8 cellular contexts compared by ENCODE assay signal in genomic region chr20:22851679-22852346, GRCh38.
DNase-seq lines count a peak whose midpoint lies in the region; ATAC-seq, FAIRE-seq and TF ChIP-seq lines count a peak whose summit lies in the region.
"Not testable (repeated sequence)": the region's sequence is repeated elsewhere in the genome, so short reads cannot be mapped to it uniquely, and the experiment has no call there.

No MANE protein-coding gene starts in this region.

- H2AFZ ChIP-seq in PC-3 (ENCODE audit: low read length); keratinocyte (ENCODE audit: control insufficient read depth, low read length); trophoblast cell (ENCODE audit: insufficient read depth, low read length, poor library complexity): not testable (repeated sequence)

- WGBS in esophagus muscularis mucosa = 23% methylated on average over 3 of the region's 3 CpGs
- WGBS in trophoblast cell (ENCODE audit: extremely low coverage, insufficient coverage, insufficient read length) = no CpG with 5 or more reads among the region's 3 CpGs

- not testable (repeated sequence) for H3K4me3 ChIP-seq in A673 (ENCODE audit: low read depth, low read length, poor library complexity, severe bottlenecking); GM12864 (ENCODE audit: low read depth, low read length); PC-3 (ENCODE audit: low read length); esophagus muscularis mucosa; keratinocyte (ENCODE audit: control insufficient read depth in 2 of 3, extremely low read depth in 1 of 3, insufficient read depth in 2 of 3, low read depth in 1 of 3, low read length in 3 of 3); trophoblast cell (ENCODE audit: low read depth, low read length)

- H3K23ac ChIP-seq in trophoblast cell (ENCODE audit: low read length) = not testable (repeated sequence)

- H3K79me1 ChIP-seq in trophoblast cell (ENCODE audit: low read length) = not testable (repeated sequence)

- not testable (repeated sequence) for H4K8ac ChIP-seq in trophoblast cell (ENCODE audit: low read depth, low read length)

- not testable (repeated sequence) for H4K91ac ChIP-seq in trophoblast cell (ENCODE audit: low read depth, low read length)

- H3K9ac ChIP-seq in PC-3 (ENCODE audit: low read length); keratinocyte (ENCODE audit: control insufficient read depth, extremely low read depth, insufficient read depth, low read length); trophoblast cell (ENCODE audit: low read length): not testable (repeated sequence)

- DNase-seq in A673 (ENCODE audit: low spot score) = peak; percentile 17
- DNase-seq in GM12864 (ENCODE audit: low read depth); esophagus muscularis mucosa (ENCODE audit: extremely low spot score); keratinocyte (ENCODE audit: low read depth, low spot score): not testable (repeated sequence)
- peak; percentile 15 to 18 for DNase-seq in Kasumi-1 (lab: John Stamatoyannopoulos, UW)
- peak; percentile 84 for DNase-seq in PC-3
- DNase-seq in amniotic epithelial cell (ENCODE audit: low read depth) = peak; percentile 67
- DNase-seq in trophoblast cell = peak; percentile 40 to 61

- not testable (repeated sequence) for H2BK120ac ChIP-seq in trophoblast cell (ENCODE audit: insufficient read depth, low read length, poor library complexity)

- TF ChIP-seq CTCF in A673 (conservative IDR thresholded peaks at IDR 0.05; ENCODE audit: low read depth, low read length) (peak; percentile 46), GM12864 (IDR thresholded peaks at IDR 0.05; ENCODE audit: low read depth, low read length, missing control alignments) (peak; percentile 76), PC-3 (conservative IDR thresholded peaks at IDR 0.05; ENCODE audit: low read depth, low read length) (peak; percentile 74), esophagus muscularis mucosa (IDR thresholded peaks at IDR 0.05) (peak in 2 of 3 experiments; percentile 14 to 49), keratinocyte (optimal IDR thresholded peaks at IDR 0.05 in 1 of 3, IDR thresholded peaks at IDR 0.05 in 1 of 3, conservative IDR thresholded peaks at IDR 0.05 in 1 of 3; ENCODE audit: extremely low read depth in 1 of 3, insufficient read depth in 2 of 3, low read length in 3 of 3) (peak; percentile 54 to 69 (median 61))

- H3K9me1 ChIP-seq in keratinocyte (ENCODE audit: control insufficient read depth, extremely low read depth, insufficient read depth, low read length) = not testable (repeated sequence)

- not testable (repeated sequence) for H3K18ac ChIP-seq in trophoblast cell (ENCODE audit: low read length)

- not testable (repeated sequence) for H2AK5ac ChIP-seq in trophoblast cell (ENCODE audit: low read length)

- not testable (repeated sequence) for H3K14ac ChIP-seq in trophoblast cell (ENCODE audit: low read length)

- not testable (repeated sequence) for H3K4me1 ChIP-seq in A673 (ENCODE audit: insufficient read depth, low read length, poor library complexity, severe bottlenecking); PC-3 (ENCODE audit: insufficient read depth, low read length); esophagus muscularis mucosa; keratinocyte (ENCODE audit: control insufficient read depth, extremely low read depth, insufficient read depth, low read length); trophoblast cell (ENCODE audit: control insufficient read depth in 1 of 2, insufficient read depth in 2 of 2, low read length in 2 of 2)

- TF ChIP-seq POLR2A in esophagus muscularis mucosa (IDR thresholded peaks at IDR 0.05; ENCODE audit: low read depth) = not testable (repeated sequence)

- dilution Hi-C loops in keratinocyte (cut with MboI; ENCODE audit: extremely low pct_ligation_motif_present, low sequenced_read_pairs) = not testable (repeated sequence)

- H3K9me3 ChIP-seq in A673 (ENCODE audit: low read depth, low read length, poor library complexity, severe bottlenecking); PC-3 (ENCODE audit: low read length); keratinocyte (ENCODE audit: control insufficient read depth, low read depth, low read length); trophoblast cell (ENCODE audit: insufficient read depth, low read depth, low read length): not testable (repeated sequence)
- H3K9me3 ChIP-seq in esophagus muscularis mucosa = peaks cover 0 to 16% (median 10%) of the 10 kb centered on the region in 4 donors

- H3K9me2 ChIP-seq in PC-3 (replicated peaks; ENCODE audit: low read length) = not testable (repeated sequence)

- not testable (repeated sequence) for H3F3A ChIP-seq in PC-3 (ENCODE audit: low read length, unreplicated experiment)

- not testable (repeated sequence) for H2BK5ac ChIP-seq in trophoblast cell (ENCODE audit: low read depth, low read length, poor library complexity)

- not testable (repeated sequence) for H4K12ac ChIP-seq in trophoblast cell (ENCODE audit: low read depth, low read length)

- ATAC-seq in PC-3 = 0 out of 2 replicates have a peak, but pooled peaks have one; percentile 18

- intact Hi-C loops in A673 (cut with micrococcal nuclease; ENCODE audit: unreplicated experiment); PC-3 (cut with micrococcal nuclease); esophagus muscularis mucosa (cut with DNase I): not testable (repeated sequence)

- not testable (repeated sequence) for H3K79me2 ChIP-seq in PC-3 (ENCODE audit: low read length); keratinocyte (ENCODE audit: control insufficient read depth, insufficient read depth, low read length); trophoblast cell (ENCODE audit: control insufficient read depth, insufficient read depth, low read length, poor library complexity)

- H4K20me1 ChIP-seq in PC-3 (ENCODE audit: low read length); keratinocyte (ENCODE audit: control insufficient read depth, extremely low read depth, insufficient read depth, low read length): not testable (repeated sequence)

- H2BK12ac ChIP-seq in trophoblast cell (ENCODE audit: low read length) = not testable (repeated sequence)

- H3K27ac ChIP-seq in A673 (ENCODE audit: low read depth, low read length, poor library complexity, severe bottlenecking); PC-3 (ENCODE audit: low read length); esophagus muscularis mucosa (replicated peaks in 1 of 4); keratinocyte (ENCODE audit: control insufficient read depth, insufficient read depth, low read length); trophoblast cell (ENCODE audit: low read depth, low read length): not testable (repeated sequence)

- H3K27me3 ChIP-seq in A673 (replicated peaks; ENCODE audit: insufficient read depth, low read depth, low read length, poor library complexity); PC-3 (ENCODE audit: low read length); esophagus muscularis mucosa; keratinocyte (ENCODE audit: control insufficient read depth, extremely low read depth, insufficient read depth, low read length); trophoblast cell (ENCODE audit: insufficient read depth, low read length): not testable (repeated sequence)

- 0 out of 2 replicates have a peak overlapping the region, but pooled peaks have one; percentile 0 for H3K4me2 ChIP-seq in PC-3 (ENCODE audit: low read length)
- H3K4me2 ChIP-seq in keratinocyte (ENCODE audit: control insufficient read depth, extremely low read depth, insufficient read depth, low read depth, low read length); trophoblast cell (ENCODE audit: low read length): not testable (repeated sequence)

- FAIRE-seq in keratinocyte (lab: Jason Lieb, UNC) = not testable (repeated sequence)

- not testable (repeated sequence) for H3K36me3 ChIP-seq in A673 (ENCODE audit: insufficient read depth, low read length, poor library complexity, severe bottlenecking); PC-3 (ENCODE audit: low read depth, low read length); esophagus muscularis mucosa; keratinocyte (ENCODE audit: control insufficient read depth in 2 of 2, extremely low read depth in 1 of 2, insufficient read depth in 2 of 2, low read length in 2 of 2); trophoblast cell (ENCODE audit: control insufficient read depth in 1 of 2, insufficient read depth in 2 of 2, low read length in 2 of 2)

- not testable (repeated sequence) for BruUV-seq in A673 (replicated peaks; lab: Mats Ljungman, UMichigan); PC-3 (replicated peaks; lab: Mats Ljungman, UMichigan)

- H3K4ac ChIP-seq in trophoblast cell (ENCODE audit: low read depth, low read length) = not testable (repeated sequence)

- CTCF ChIA-PET in A673 (lab: Charles Lee) = interaction anchor here (0.6 kb wide), 1 partner anchor 33 kb away, joined by 4 read pairs; no protein-coding TSS in a partner anchor
- CTCF ChIA-PET in PC-3 (lab: Charles Lee) = interaction anchor here (0.6 kb wide), 1 partner anchor 1555 kb away, joined by 3 read pairs; no protein-coding TSS in a partner anchor

- POLR2A ChIA-PET in A673 (lab: Charles Lee; ENCODE audit: low non-redundant PET); PC-3 (lab: Charles Lee; ENCODE audit: unreplicated experiment): not testable (repeated sequence)

- TF ChIP-seq EP300 in esophagus muscularis mucosa (IDR thresholded peaks at IDR 0.05) = not testable (repeated sequence)
